15 cellular contexts compared by ENCODE assay signal in the genomic region with DNA sequence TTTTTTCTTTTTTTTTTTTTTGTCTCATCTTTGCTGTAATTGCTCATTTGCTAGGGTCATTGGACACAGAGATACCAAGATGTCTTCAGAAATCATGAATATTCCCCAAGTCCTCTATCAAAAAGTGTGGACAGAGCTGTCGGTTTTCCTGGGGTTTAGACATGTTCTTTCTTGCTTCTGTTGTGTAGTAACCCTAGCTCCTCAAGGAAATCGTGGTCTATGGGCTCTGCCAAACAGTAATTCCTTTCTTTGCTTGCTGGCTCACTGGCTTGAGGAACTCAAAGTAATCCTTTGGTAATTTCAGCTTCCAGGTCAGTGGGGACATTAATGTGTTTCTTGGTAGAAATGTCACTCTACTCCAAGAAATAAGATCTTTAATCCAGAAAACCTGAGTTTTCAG.
DNase-seq lines count a peak whose midpoint lies in the region; ATAC-seq and TF ChIP-seq lines count a peak whose summit lies in the region.
"Had no signal": no experiment of that assay in that cellular context is flagged by ENCODE, and none has a peak within 500 bp of the region (broad histone marks: within the 10 kb centered on the region; RNA-seq: fewer than 3 reads in every experiment).

No MANE protein-coding gene starts in this region.

- H3K27me3 ChIP-seq in GM23338 (ENCODE audit: insufficient read depth) (no peaks in the 10 kb centered on the region), PC-9 (ENCODE audit: insufficient read depth, low read depth) (no peaks in the 10 kb centered on the region), transverse colon (no peaks in the 10 kb centered on the region)
- H3K27me3 ChIP-seq: BE2C, SJSA1 had no signal

- no peak overlapping the region for H3K4me3 Mint-ChIP-seq in GM23338
- H3K4me3 Mint-ChIP-seq: CD4-positive, alpha-beta T cell had no signal

- no peaks in the 10 kb centered on the region for H3K4me1 Mint-ChIP-seq in GM23338

- no peak overlapping the region for H3K27ac Mint-ChIP-seq in GM23338
- H3K27ac Mint-ChIP-seq: CD4-positive, alpha-beta T cell had no signal

- no TSS peak for BruUV-seq in PC-9 (replicated peaks; lab: Mats Ljungman, UMichigan)

- DNase-seq in GM23338 (ENCODE audit: low spot score) (no peak), astrocyte of the hippocampus (ENCODE audit: low read depth, low spot score) (peak; percentile 50), fibroblast of peridontal ligament (ENCODE audit: extremely low read depth) (peak; percentile 47), renal cortical epithelial cell (ENCODE audit: low read depth) (peak; percentile 35), PC-9 (no peak), transverse colon (no peak)
- DNase-seq: ACHN; BE2C; CD4-positive, alpha-beta T cell; DMS79 treated with DMSO at 0.1 percent for 48 hours; GM23248; NCI-H187; NK-92 treated with Interleukin-12 subunit alpha and Interleukin-12 subunit beta, amount 100 ng/mL, for 24 hours had no signal

- no peaks in the 10 kb centered on the region for H3K9me3 Mint-ChIP-seq in GM23338
- H3K9me3 Mint-ChIP-seq: CD4-positive, alpha-beta T cell had no signal

- H3K9me3 ChIP-seq in PC-9 (ENCODE audit: insufficient read depth, low read depth) (no peaks in the 10 kb centered on the region), transverse colon (no peaks in the 10 kb centered on the region)
- H3K9me3 ChIP-seq: BE2C, SJSA1 had no signal

- WGBS in transverse colon (ENCODE audit: low coverage in 1 of 2), 2 donors: 76 to 100% methylated on average over 2 of the region's 2 CpGs

- H3K4me1 ChIP-seq in GM23338 (ENCODE audit: insufficient read depth): no peaks in the 10 kb centered on the region; the same call in 1 of the 2 replicates
- no peaks in the 10 kb centered on the region for H3K4me1 ChIP-seq in PC-9 (replicated peaks; ENCODE audit: insufficient read depth)
- H3K4me1 ChIP-seq in transverse colon: no peaks in the 10 kb centered on the region
- H3K4me1 ChIP-seq: BE2C, SJSA1 had no signal

- H3K36me3 Mint-ChIP-seq in GM23338 (ENCODE audit: low read depth): no peaks in the 10 kb centered on the region

- no peaks in the 10 kb centered on the region for H3F3A ChIP-seq in GM23338 (replicated peaks; ENCODE audit: low read depth)
- H3F3A ChIP-seq in PC-9 (ENCODE audit: insufficient read depth, low read depth): no peaks in the 10 kb centered on the region

- ATAC-seq in GM23338 (no peak), GM18498 (IDR thresholded peaks at IDR 0.05; ENCODE audit: unreplicated experiment) (no peak)

- TF ChIP-seq CTCF in GM23338 (conservative IDR thresholded peaks at IDR 0.05; ENCODE audit: low read depth in 2 of 2) (no peak), PC-9 (conservative IDR thresholded peaks at IDR 0.05) (no peak), transverse colon (IDR thresholded peaks at IDR 0.05) (no peak)

- TF ChIP-seq EP300 in transverse colon (IDR thresholded peaks at IDR 0.05; ENCODE audit: low read depth): no peak

- POLR2A ChIA-PET in PC-9 (lab: Charles Lee; ENCODE audit: unreplicated experiment): no interaction called here

- peaks cover 7% of the 10 kb centered on the region for H3K27me3 Mint-ChIP-seq in GM23338 (ENCODE audit: insufficient read depth, low read depth, poor library complexity)

- no peak overlapping the region for H3K4me3 ChIP-seq in GM23338
- H3K4me3 ChIP-seq in PC-9: no peak overlapping the region
- no peak overlapping the region for H3K4me3 ChIP-seq in transverse colon
- H3K4me3 ChIP-seq: GM23248, SJSA1 had no signal

- TF ChIP-seq POLR2A in transverse colon (IDR thresholded peaks at IDR 0.05): no peak

- no peak overlapping the region for H3K27ac ChIP-seq in GM23338 (ENCODE audit: low read depth)
- no peak overlapping the region for H3K27ac ChIP-seq in PC-9
- no peak overlapping the region for H3K27ac ChIP-seq in transverse colon
- H3K27ac ChIP-seq: GM23248, SJSA1 had no signal

- CTCF ChIA-PET in PC-9 (lab: Charles Lee): interaction anchor here (0.5 kb wide), 1 partner anchor 35 kb away, joined by 8 read pairs; no protein-coding TSS in a partner anchor

- H4K20me1 ChIP-seq in GM23338 (replicated peaks; ENCODE audit: insufficient read depth) (no peaks in the 10 kb centered on the region), PC-9 (ENCODE audit: insufficient read depth) (no peaks in the 10 kb centered on the region)

- H3K79me2 ChIP-seq in GM23338 (replicated peaks; ENCODE audit: insufficient read depth) (no peaks in the 10 kb centered on the region), PC-9 (ENCODE audit: low read depth) (no peaks in the 10 kb centered on the region)

- H3K9me2 ChIP-seq in GM23338 (ENCODE audit: insufficient read depth) (peaks cover 16% of the 10 kb centered on the region), PC-9 (ENCODE audit: insufficient read depth) (no peaks in the 10 kb centered on the region)

- no peaks in the 10 kb centered on the region for H3K36me3 ChIP-seq in GM23338 (ENCODE audit: insufficient read depth)
- H3K36me3 ChIP-seq in PC-9 (ENCODE audit: low read depth): no peaks in the 10 kb centered on the region
- no peaks in the 10 kb centered on the region for H3K36me3 ChIP-seq in transverse colon
- H3K36me3 ChIP-seq: BE2C, SJSA1 had no signal

- H2AFZ ChIP-seq in GM23338 (0 out of 2 replicates have a peak overlapping the region, but pooled peaks have one; percentile 23), PC-9 (no peak overlapping the region)
- H2AFZ ChIP-seq: GM23248 had no signal

- intact Hi-C loops in PC-9 (cut with micrococcal nuclease; ENCODE audit: unreplicated experiment) (no loop called here), transverse colon (cut with DNase I; ENCODE audit: low total_unique reads) (no loop called here)

- no peak overlapping the region for H3K4me2 ChIP-seq in GM23338
- no peak overlapping the region for H3K4me2 ChIP-seq in PC-9

- in situ Hi-C loops in transverse colon (cut with MboI; ENCODE audit: low pct_ligation_motif_present in 1 of 4, low pct_unique_long_range_greater_than_20kb in 1 of 4, low sequenced_read_pairs in 3 of 4): loop anchor here in 2 of 4 donors (25.0 kb wide), 2 partner anchors 189 to 586 kb away; no protein-coding TSS in a partner anchor

TF ChIP-seq in GM23338, 12 proteins besides CTCF, POLR2A, EP300 and RAD21:
- TF ChIP-seq JUNB (IDR thresholded peaks at IDR 0.05; ENCODE audit: unreplicated experiment) (no peak), ETS1 (IDR thresholded peaks at IDR 0.05) (no peak), STAT1 (IDR thresholded peaks at IDR 0.05; ENCODE audit: unreplicated experiment) (no peak), ZNF114 (CRISPR knock-in tag; IDR thresholded peaks at IDR 0.05) (no peak)

Comparison
In these comparisons a context has a peak if more than half of its experiments do, and no peak if none do; other contexts are left out.
1. DNase-seq: peak in astrocyte of the hippocampus (single experiment), fibroblast of peridontal ligament (single experiment) and renal cortical epithelial cell (single experiment); none in GM23338 (single experiment), PC-9 (0 of 2) and transverse colon (single experiment).